Comparison of ENCODE assay signal across 24 cellular contexts in the genomic region with DNA sequence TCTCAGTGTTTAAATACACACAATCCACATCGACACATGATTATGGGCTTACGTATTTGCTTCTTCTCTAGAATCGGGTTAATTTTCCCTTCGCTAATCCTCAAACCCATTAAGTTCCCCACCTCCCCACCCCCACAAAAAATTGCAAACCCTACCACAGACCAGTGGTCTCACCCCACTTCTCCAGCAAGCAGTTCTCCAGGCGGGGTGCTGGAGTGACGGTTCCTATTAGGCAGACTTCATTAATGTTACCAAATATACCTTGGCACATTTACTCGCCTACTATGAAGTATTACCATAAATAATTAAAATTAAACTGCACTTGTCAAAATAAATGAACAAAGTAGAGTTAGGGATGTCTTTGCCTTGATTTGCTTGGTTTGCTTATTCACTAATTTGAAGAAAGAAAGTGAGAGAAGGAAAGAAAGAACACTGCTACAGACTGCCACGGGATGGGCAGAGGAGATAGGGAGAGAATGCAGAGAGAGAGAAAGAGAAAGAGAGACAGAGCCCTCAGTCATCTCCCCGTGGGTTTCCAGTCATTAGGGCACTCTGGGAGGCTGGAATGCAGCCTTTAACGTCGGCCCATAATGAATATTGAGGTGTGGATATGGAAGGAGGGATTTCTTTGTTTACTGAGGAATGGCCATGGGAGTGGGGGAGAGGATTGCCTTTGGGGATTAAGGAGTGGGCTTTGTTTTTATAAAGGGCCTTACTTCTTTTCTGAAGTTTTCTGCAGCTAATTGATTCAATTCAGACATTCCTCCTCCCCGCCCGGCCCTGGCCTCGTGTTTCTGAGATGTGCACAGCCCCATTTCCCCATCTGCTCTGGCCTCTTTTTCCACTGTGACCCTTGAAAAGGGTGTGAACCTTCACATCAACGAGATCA.
"Had no signal": no experiment of that assay in that cellular context is flagged by ENCODE, and none has a peak within 500 bp of the region (broad histone marks: within the 10 kb centered on the region; RNA-seq: fewer than 3 reads in every experiment).

No MANE protein-coding gene starts in this region.

- DNase-seq: activated B cell treated with CpG ODN at 0.5 μM for 24 hours; activated CD4-positive, alpha-beta memory T cell treated with anti-CD3 and anti-CD28 coated beads for 36 hours; activated CD4-positive, alpha-beta T cell treated with anti-CD3 and anti-CD28 coated beads for 1 hour; activated CD4-positive, alpha-beta T cell treated with anti-CD3 and anti-CD28 coated beads, Interleukin-2, amount 10 ng/mL, durations not matched to agents 7 days and 5 days; activated naive CD4-positive, alpha-beta T cell; activated T-cell treated with anti-CD3 and anti-CD28 coated beads for 4 hours; activated T-cell treated with anti-CD3 and anti-CD28 coated beads, Interleukin-2, amount 50 U/mL, for 72 hours; body of pancreas; Kasumi-1; KBM-7; NCI-H146; NCI-H187 treated with DMSO at 0.1 percent for 48 hours; NCI-H2171; NCI-H2227 treated with DMSO at 0.1 percent for 48 hours; NCI-H446 treated with DMSO at 0.1 percent for 48 hours; NCI-H774; NK-92 treated with Interleukin-12 subunit alpha and Interleukin-12 subunit beta, amount 100 ng/mL, for 24 hours; OCI-M1; Peyer's patch; Right ventricle myocardium superior; SJCRH30; T-helper 9 cell had no signal

- H3K27ac ChIP-seq: ascending aorta, body of pancreas, Peyer's patch, RWPE1, SJCRH30 had no signal

- H3K36me3 ChIP-seq: ascending aorta, Peyer's patch, SJCRH30 had no signal

- H3K4me3 ChIP-seq: ascending aorta, body of pancreas, Peyer's patch, SJCRH30 had no signal

- H3K9me3 ChIP-seq: ascending aorta, body of pancreas, Peyer's patch, SJCRH30 had no signal

- H3K4me1 ChIP-seq: SJCRH30 had no signal

- ATAC-seq: activated T-cell treated with anti-CD3 and anti-CD28 coated beads, Interleukin-2, amount 50 U/mL, for 72 hours; body of pancreas had no signal
